17 cellular contexts compared by ENCODE assay signal in genomic region chr19:17124025-17124424, GRCh38. TPM values are rescaled to one million over a fixed set of nuclear protein-coding genes. Genes with fewer than 3 reads are reported as not detected.
DNase-seq lines count a peak whose midpoint lies in the region; ATAC-seq and TF ChIP-seq lines count a peak whose summit lies in the region.
"Had no signal": no experiment of that assay in that cellular context is flagged by ENCODE, and none has a peak within 500 bp of the region (broad histone marks: within the 10 kb centered on the region; RNA-seq: fewer than 3 reads in every experiment).

No MANE protein-coding gene starts in this region.

- CTCF ChIA-PET in activated naive CD4-positive, alpha-beta T cell treated with anti-CD3 and anti-CD28 coated beads for 36 hours (lab: Charles Lee), result interaction anchor here (0.6 kb wide), 1 partner anchor 219 kb away, joined by 3 read pairs; no protein-coding TSS in a partner anchor
- CTCF ChIA-PET in activated CD4-positive, alpha-beta memory T cell treated with anti-CD3 and anti-CD28 coated beads for 36 hours (lab: Charles Lee), result interaction anchor here (0.6 to 2.1 kb wide), 3 partner anchors 21 to 34 kb away, joined by 3 to 8 read pairs (median 3); no protein-coding TSS in a partner anchor
- CTCF ChIA-PET in RWPE1 (lab: Yijun Ruan, JAX), result no interaction called here

- H3K4me3 Mint-ChIP-seq in activated naive CD4-positive, alpha-beta T cell treated with anti-CD3 and anti-CD28 coated beads for 36 hours, result no peak overlapping the region
- H3K4me3 Mint-ChIP-seq in activated CD4-positive, alpha-beta memory T cell treated with anti-CD3 and anti-CD28 coated beads for 36 hours, result no peak overlapping the region
- H3K4me3 Mint-ChIP-seq: brain had no signal

- DNase-seq in activated naive CD4-positive, alpha-beta T cell treated with anti-CD3 and anti-CD28 coated beads for 36 hours, result no peak
- DNase-seq in activated naive CD4-positive, alpha-beta T cell treated with Interleukin-2 at 50 U/mL for 16 hours, result no peak
- no peak for DNase-seq in activated CD4-positive, alpha-beta memory T cell treated with anti-CD3 and anti-CD28 coated beads for 36 hours
- no peak for DNase-seq in left colon
- DNase-seq in transverse colon, result no peak
- no peak for DNase-seq in RWPE1 (ENCODE audit: low spot score)
- DNase-seq in foreskin keratinocyte, result no peak
- DNase-seq: activated effector memory CD4-positive, alpha-beta T cell treated with Interleukin-2 at 50 U/mL for 16 hours; head of caudate nucleus; HFFc6; islet precursor cell; NCI-H2171; NCI-H774; stimulated activated CD4-positive, alpha-beta T cell treated with anti-CD3 and anti-CD28 coated beads, Interleukin-4, amount 100 ng/mL, for 4 hours had no signal

- H3K27ac Mint-ChIP-seq in activated naive CD4-positive, alpha-beta T cell treated with anti-CD3 and anti-CD28 coated beads for 36 hours, result peak overlapping the region; percentile 82
- H3K27ac Mint-ChIP-seq in activated CD4-positive, alpha-beta memory T cell treated with anti-CD3 and anti-CD28 coated beads for 36 hours, result peak overlapping the region; percentile 7
- H3K27ac Mint-ChIP-seq: brain had no signal

- no peaks in the 10 kb centered on the region for H3K9me3 ChIP-seq in transverse colon
- H3K9me3 ChIP-seq: esophagus muscularis mucosa had no signal

- ATAC-seq in left colon (peak; percentile 47), GM19463 (IDR thresholded peaks at IDR 0.05; ENCODE audit: unreplicated experiment) (no peak), foreskin keratinocyte (no peak)

- POLR2A ChIA-PET in activated CD4-positive, alpha-beta memory T cell treated with anti-CD3 and anti-CD28 coated beads for 36 hours (lab: Charles Lee), result no interaction called here
- POLR2A ChIA-PET in RWPE1 (lab: Yijun Ruan, JAX; ENCODE audit: low non-redundant PET), result no interaction called here

- intact Hi-C loops in activated naive CD4-positive, alpha-beta T cell treated with anti-CD3 and anti-CD28 coated beads for 36 hours (cut with micrococcal nuclease), result loop anchor here (2.0 kb wide), 1 partner anchor 61 kb away; no protein-coding TSS in a partner anchor
- intact Hi-C loops in activated CD4-positive, alpha-beta memory T cell treated with anti-CD3 and anti-CD28 coated beads for 36 hours (cut with micrococcal nuclease), result no loop called here
- intact Hi-C loops in left colon (cut with DNase I, micrococcal nuclease) (no loop called here), transverse colon (cut with DNase I; ENCODE audit: low total_unique reads) (no loop called here)

- H3K27me3 ChIP-seq in transverse colon (no peaks in the 10 kb centered on the region), foreskin keratinocyte (no peaks in the 10 kb centered on the region)
- H3K27me3 ChIP-seq: esophagus muscularis mucosa had no signal

- H3K9me3 Mint-ChIP-seq in activated naive CD4-positive, alpha-beta T cell treated with anti-CD3 and anti-CD28 coated beads for 36 hours, result no peaks in the 10 kb centered on the region
- H3K9me3 Mint-ChIP-seq in activated CD4-positive, alpha-beta memory T cell treated with anti-CD3 and anti-CD28 coated beads for 36 hours, result peaks cover 2% of the 10 kb centered on the region
- H3K9me3 Mint-ChIP-seq: brain, HFFc6 had no signal

- H3K4me3 ChIP-seq in transverse colon, result no peak overlapping the region
- H3K4me3 ChIP-seq: esophagus muscularis mucosa had no signal

- H3K36me3 Mint-ChIP-seq in activated naive CD4-positive, alpha-beta T cell treated with anti-CD3 and anti-CD28 coated beads for 36 hours (ENCODE audit: low read depth), result peaks cover 8% of the 10 kb centered on the region
- H3K36me3 Mint-ChIP-seq in activated CD4-positive, alpha-beta memory T cell treated with anti-CD3 and anti-CD28 coated beads for 36 hours, result peaks cover 22% of the 10 kb centered on the region

- in situ Hi-C loops in transverse colon (cut with MboI; ENCODE audit: low pct_ligation_motif_present in 1 of 4, low pct_unique_long_range_greater_than_20kb in 1 of 4, low sequenced_read_pairs in 3 of 4), result no loop called here

- peak overlapping the region; percentile 72 to 85 (median 76) for H3K27ac ChIP-seq in transverse colon
- H3K27ac ChIP-seq in RWPE1, result no peak overlapping the region
- H3K27ac ChIP-seq in foreskin keratinocyte, result no peak overlapping the region

- no peak for TF ChIP-seq EP300 in transverse colon (IDR thresholded peaks at IDR 0.05; ENCODE audit: low read depth)

- WGBS in transverse colon (ENCODE audit: low coverage in 1 of 2), 2 donors, result 83 to 100% methylated on average over 1 of the region's 1 CpG

- peaks cover 37% of the 10 kb centered on the region for H3K4me1 Mint-ChIP-seq in activated naive CD4-positive, alpha-beta T cell treated with anti-CD3 and anti-CD28 coated beads for 36 hours (ENCODE audit: low read depth)
- H3K4me1 Mint-ChIP-seq in activated CD4-positive, alpha-beta memory T cell treated with anti-CD3 and anti-CD28 coated beads for 36 hours (ENCODE audit: low read depth), result peaks cover 44% of the 10 kb centered on the region

- H3K27me3 Mint-ChIP-seq in activated naive CD4-positive, alpha-beta T cell treated with anti-CD3 and anti-CD28 coated beads for 36 hours (ENCODE audit: low read depth), result no peaks in the 10 kb centered on the region
- H3K27me3 Mint-ChIP-seq in activated CD4-positive, alpha-beta memory T cell treated with anti-CD3 and anti-CD28 coated beads for 36 hours, result no peaks in the 10 kb centered on the region

- H3K4me1 ChIP-seq in transverse colon (peaks cover 6 to 50% (median 16%) of the 10 kb centered on the region in 4 donors), foreskin keratinocyte (peaks cover 7% of the 10 kb centered on the region)

- TF ChIP-seq POLR2A in transverse colon (IDR thresholded peaks at IDR 0.05), result no peak

- TF ChIP-seq CTCF in transverse colon (IDR thresholded peaks at IDR 0.05) (no peak), RWPE1 (conservative IDR thresholded peaks at IDR 0.05; ENCODE audit: low read depth) (no peak), foreskin keratinocyte (conservative IDR thresholded peaks at IDR 0.05) (no peak)

- H3K36me3 ChIP-seq in transverse colon, result no peaks in the 10 kb centered on the region

RNA-seq across cellular contexts. Expression of gene MYO9B, which starts 48.4 kb away (rescaled TPM):
- 10 to 100 TPM; 73.1 to 78.6 TPM for total RNA-seq in activated naive CD4-positive, alpha-beta T cell treated with anti-CD3 and anti-CD28 coated beads for 36 hours
- 100 to 1,000 TPM; 100 to 104 TPM for total RNA-seq in activated CD4-positive, alpha-beta memory T cell treated with anti-CD3 and anti-CD28 coated beads for 36 hours
- total RNA-seq in left colon (10 to 100 TPM; 69.9 to 82.2 TPM), transverse colon (100 to 1,000 TPM; 102 to 246 (median 151) TPM), foreskin keratinocyte (41.3 and 48.6 TPM in 2 replicates)
- polyA plus RNA-seq in foreskin keratinocyte, result 29.1 and 32.6 TPM in 2 replicates

RNA-seq across cellular contexts. Expression of gene HAUS8, which starts 48.8 kb away (rescaled TPM):
- total RNA-seq in activated naive CD4-positive, alpha-beta T cell treated with anti-CD3 and anti-CD28 coated beads for 36 hours, result 10 to 100 TPM; 47.3 to 48.8 TPM
- 10 to 100 TPM; 34.9 to 36.8 TPM for total RNA-seq in activated CD4-positive, alpha-beta memory T cell treated with anti-CD3 and anti-CD28 coated beads for 36 hours
- total RNA-seq in left colon, result 10 to 100 TPM; 10.7 to 14.1 TPM
- 10 to 100 TPM in 2 of 4 donors, 1 to 10 TPM in 2; 4.4 to 13.8 (median 10.3) TPM for total RNA-seq in transverse colon
- 15.6 and 18.1 TPM in 2 replicates for total RNA-seq in foreskin keratinocyte
- polyA plus RNA-seq in foreskin keratinocyte, result 18.7 and 20.6 TPM in 2 replicates

Comparison
In these comparisons a context has a peak if more than half of its experiments do, and no peak if none do; other contexts are left out.
1. H3K27ac ChIP-seq: peak in transverse colon (4 of 4); none in RWPE1 (single experiment) and foreskin keratinocyte (single experiment).